In the genomic region with DNA sequence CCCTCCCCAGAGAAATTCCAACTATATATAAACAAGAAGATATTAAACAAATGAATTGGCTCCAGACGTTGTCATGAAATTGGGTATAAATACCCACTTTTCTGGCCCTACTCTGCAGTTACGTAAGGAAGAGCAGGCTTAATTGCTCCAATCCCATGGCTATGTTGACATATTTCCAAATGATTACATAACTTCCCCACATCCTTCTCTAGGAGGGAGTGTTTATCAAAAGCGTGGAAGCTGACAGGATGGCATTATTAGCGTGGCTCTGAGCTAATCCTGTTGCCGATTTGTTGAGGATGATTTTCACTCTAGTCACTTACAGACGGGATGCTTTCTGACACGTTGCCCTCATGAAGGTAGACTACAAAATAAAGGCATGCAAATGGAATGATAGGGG, we compare ENCODE assay signal across 23 cellular contexts.
DNase-seq lines count a peak whose midpoint lies in the region; ATAC-seq, FAIRE-seq and TF ChIP-seq lines count a peak whose summit lies in the region.
"Had no signal": no experiment of that assay in that cellular context is flagged by ENCODE, and none has a peak within 500 bp of the region (broad histone marks: within the 10 kb centered on the region; RNA-seq: fewer than 3 reads in every experiment).

No MANE protein-coding gene starts in this region.

- H3K27me3 ChIP-seq in breast epithelium = no peaks in the 10 kb centered on the region
- no peaks in the 10 kb centered on the region for H3K27me3 ChIP-seq in SJCRH30
- H3K27me3 ChIP-seq: body of pancreas, upper lobe of left lung had no signal

- intact Hi-C loops in MCF 10A (cut with micrococcal nuclease) (no loop called here), breast epithelium (cut with DNase I; ENCODE audit: low total_unique reads) (no loop called here)

- H3K4me3 Mint-ChIP-seq in MCF 10A (ENCODE audit: unreplicated experiment) = no peak overlapping the region
- no peak overlapping the region for H3K4me3 Mint-ChIP-seq in T-helper 17 cell
- H3K4me3 Mint-ChIP-seq: activated CD4-positive, alpha-beta T cell treated with anti-CD3 and anti-CD28 coated beads, Interleukin-2, amount 10 ng/mL, durations not matched to agents 7 days and 5 days; activated naive CD4-positive, alpha-beta T cell treated with anti-CD3 and anti-CD28 coated beads, Interleukin-2, amount 10 ng/mL, durations not matched to agents 7 days and 5 days; CD8-positive, alpha-beta memory T cell; naive thymus-derived CD4-positive, alpha-beta T cell had no signal

- H3K27me3 Mint-ChIP-seq in MCF 10A (ENCODE audit: insufficient read depth, unreplicated experiment) (no peaks in the 10 kb centered on the region), T-helper 17 cell (no peaks in the 10 kb centered on the region)
- H3K27me3 Mint-ChIP-seq: activated CD4-positive, alpha-beta T cell treated with anti-CD3 and anti-CD28 coated beads, Interleukin-2, amount 10 ng/mL, durations not matched to agents 7 days and 5 days; activated naive CD4-positive, alpha-beta T cell treated with anti-CD3 and anti-CD28 coated beads, Interleukin-2, amount 10 ng/mL, durations not matched to agents 7 days and 5 days; progenitor cell of endocrine pancreas had no signal

- H3K36me3 ChIP-seq in breast epithelium = no peaks in the 10 kb centered on the region
- no peaks in the 10 kb centered on the region for H3K36me3 ChIP-seq in SJCRH30
- H3K36me3 ChIP-seq: upper lobe of left lung had no signal

- H3K27ac ChIP-seq in breast epithelium = no peak overlapping the region
- H3K27ac ChIP-seq in SJCRH30 = peak overlapping the region; percentile 22; the same call in 1 of the 2 replicates
- H3K27ac ChIP-seq: body of pancreas, upper lobe of left lung had no signal

- no TSS peak for BruUV-seq in MCF 10A (replicated peaks; lab: Mats Ljungman, UMichigan)

- DNase-seq in MCF 10A (ENCODE audit: unreplicated experiment) (peak; percentile 59), breast epithelium (ENCODE audit: low spot score in 2 of 2) (no peak), SJCRH30 (peak in 1 of 2 experiments; percentile 29), foreskin fibroblast (peak; percentile 6 to 18), urothelium cell line (ENCODE audit: low spot score) (peak; percentile 43), T-helper 17 cell (no peak), NCI-H1092 treated with DMSO at 0.1 percent for 48 hours (lab: John Stamatoyannopoulos, UW) (no peak)
- DNase-seq: activated CD4-positive, alpha-beta T cell treated with anti-CD3 and anti-CD28 coated beads, Interleukin-2, amount 10 ng/mL, durations not matched to agents 7 days and 5 days; activated naive CD4-positive, alpha-beta T cell treated with anti-CD3 and anti-CD28 coated beads, Interleukin-2, amount 10 ng/mL, durations not matched to agents 7 days and 5 days; body of pancreas; CD8-positive, alpha-beta memory T cell; MM.1S; naive thymus-derived CD4-positive, alpha-beta T cell; NCI-H2081 treated with DMSO at 0.1 percent for 48 hours; NCI-H524; stimulated activated naive CD8-positive, alpha-beta T cell treated with anti-CD3 and anti-CD28 coated beads, Interleukin-15, Interleukin-2, amounts not matched to agents 100 U/mL and 50 U/mL, for 24 hours; upper lobe of left lung had no signal

- H3K9me3 Mint-ChIP-seq in MCF 10A (ENCODE audit: unreplicated experiment) = peaks cover 37% of the 10 kb centered on the region

- no peaks in the 10 kb centered on the region for H3K36me3 Mint-ChIP-seq in MCF 10A (ENCODE audit: insufficient read depth, unreplicated experiment)
- no peaks in the 10 kb centered on the region for H3K36me3 Mint-ChIP-seq in T-helper 17 cell (ENCODE audit: low read depth)
- H3K36me3 Mint-ChIP-seq: activated naive CD4-positive, alpha-beta T cell treated with anti-CD3 and anti-CD28 coated beads, Interleukin-2, amount 10 ng/mL, durations not matched to agents 7 days and 5 days; CD8-positive, alpha-beta memory T cell had no signal

- TF ChIP-seq CTCF in MCF 10A (IDR thresholded peaks at IDR 0.05; ENCODE audit: unreplicated experiment) = no peak
- no peak for TF ChIP-seq CTCF in breast epithelium (IDR thresholded peaks at IDR 0.05)
- TF ChIP-seq CTCF in foreskin fibroblast (IDR thresholded peaks at IDR 0.05; ENCODE audit: low read depth, low read length) = no peak

- TF ChIP-seq POLR2A in breast epithelium (IDR thresholded peaks at IDR 0.05) = no peak

- no peak for FAIRE-seq in urothelium cell line (lab: Jason Lieb, UNC)
- FAIRE-seq: A204.1, GM12892, HTR-8/SVneo had no signal

- H3K4me3 ChIP-seq in breast epithelium (peak overlapping the region in 1 of 3 donors; percentile 22), SJCRH30 (no peak overlapping the region; the same call in 1 of the 2 replicates), foreskin fibroblast (ENCODE audit: low read depth in 1 of 2, low read length in 2 of 2) (no peak overlapping the region)
- H3K4me3 ChIP-seq: body of pancreas, upper lobe of left lung had no signal

- H3K9me3 ChIP-seq in breast epithelium (peaks cover 11% of the 10 kb centered on the region in 2 donors), SJCRH30 (replicated peaks) (no peaks in the 10 kb centered on the region), T-helper 17 cell (ENCODE audit: control insufficient read depth, low read length, poor library complexity, severe bottlenecking) (no peaks in the 10 kb centered on the region)

- H3K4me1 Mint-ChIP-seq in MCF 10A (ENCODE audit: insufficient read depth, unreplicated experiment) = no peaks in the 10 kb centered on the region
- no peaks in the 10 kb centered on the region for H3K4me1 Mint-ChIP-seq in T-helper 17 cell
- H3K4me1 Mint-ChIP-seq: activated CD4-positive, alpha-beta T cell treated with anti-CD3 and anti-CD28 coated beads, Interleukin-2, amount 10 ng/mL, durations not matched to agents 7 days and 5 days; activated naive CD4-positive, alpha-beta T cell treated with anti-CD3 and anti-CD28 coated beads, Interleukin-2, amount 10 ng/mL, durations not matched to agents 7 days and 5 days; CD8-positive, alpha-beta memory T cell; naive thymus-derived CD4-positive, alpha-beta T cell had no signal

- ATAC-seq in GM18520 (IDR thresholded peaks at IDR 0.05; ENCODE audit: unreplicated experiment) = no peak
- ATAC-seq in T-helper 17 cell = no peak
- ATAC-seq: body of pancreas; esophagus mucosa; naive thymus-derived CD4-positive, alpha-beta T cell; stimulated activated naive CD8-positive, alpha-beta T cell treated with anti-CD3 and anti-CD28 coated beads, Interleukin-15, Interleukin-2, amounts not matched to agents 100 U/mL and 50 U/mL, for 24 hours had no signal

- CTCF ChIA-PET in MCF 10A (lab: Yijun Ruan, JAX) = no interaction called here

- no peak overlapping the region for H3K27ac Mint-ChIP-seq in MCF 10A (ENCODE audit: low read depth, unreplicated experiment)
- H3K27ac Mint-ChIP-seq in T-helper 17 cell = no peak overlapping the region
- H3K27ac Mint-ChIP-seq: activated CD4-positive, alpha-beta T cell treated with anti-CD3 and anti-CD28 coated beads, Interleukin-2, amount 10 ng/mL, durations not matched to agents 7 days and 5 days; activated naive CD4-positive, alpha-beta T cell treated with anti-CD3 and anti-CD28 coated beads, Interleukin-2, amount 10 ng/mL, durations not matched to agents 7 days and 5 days; CD8-positive, alpha-beta memory T cell; naive thymus-derived CD4-positive, alpha-beta T cell; progenitor cell of endocrine pancreas had no signal

- H3K4me1 ChIP-seq in breast epithelium (no peaks in the 10 kb centered on the region), SJCRH30 (0 out of 2 replicates have a peak, but pooled peaks cover 6% of the 10 kb centered on the region)
- H3K4me1 ChIP-seq: body of pancreas, upper lobe of left lung had no signal

- POLR2A ChIA-PET in MCF 10A (lab: Yijun Ruan, JAX) = no interaction called here

Comparison
In these comparisons a context has a peak if more than half of its experiments do, and no peak if none do; other contexts are left out.
1. DNase-seq: peak in MCF 10A (single experiment), foreskin fibroblast (2 of 2) and urothelium cell line (single experiment); none in breast epithelium (0 of 2), T-helper 17 cell (0 of 3) and NCI-H1092 treated with DMSO at 0.1 percent for 48 hours (single experiment).